8 cellular contexts compared by ENCODE assay signal in the genomic region with DNA sequence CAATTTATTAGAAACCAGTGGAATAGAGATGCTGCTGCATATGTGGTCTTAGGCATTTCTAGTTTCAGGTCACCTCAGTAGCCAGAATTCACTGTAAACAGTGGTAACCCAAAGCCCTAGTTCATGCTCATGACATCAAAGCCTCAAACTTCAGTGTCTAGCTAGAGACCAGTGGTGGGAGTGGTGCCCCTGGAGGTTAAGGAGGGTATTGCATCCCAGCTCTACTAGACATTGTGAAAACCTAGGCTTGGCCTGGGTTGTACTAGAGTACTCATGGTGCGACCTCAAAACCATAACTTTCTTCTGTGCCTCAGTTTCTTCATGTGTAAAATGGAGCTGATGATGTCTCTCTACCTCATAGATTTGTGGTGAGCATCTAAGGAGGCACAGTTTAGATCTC. TPM values are rescaled to one million over a fixed set of nuclear protein-coding genes. Genes with fewer than 3 reads are reported as not detected.
DNase-seq lines count a peak whose midpoint lies in the region; ATAC-seq and TF ChIP-seq lines count a peak whose summit lies in the region.

No MANE protein-coding gene starts in this region.

- DNase-seq in activated naive CD4-positive, alpha-beta T cell treated with anti-CD3 and anti-CD28 coated beads for 36 hours = peak; percentile 16
- DNase-seq in activated naive CD4-positive, alpha-beta T cell treated with anti-CD3 and anti-CD28 coated beads, Interleukin-2, amount 10 ng/mL, durations not matched to agents 7 days and 5 days = no peak
- DNase-seq in NB4 (ENCODE audit: low read depth) (peak; percentile 39), epithelial cell of proximal tubule (ENCODE audit: low read depth) (no peak), cerebellar cortex (ENCODE audit: low spot score) (no peak), NCI-H526 (lab: John Stamatoyannopoulos, UW) (no peak)
- DNase-seq in stimulated activated CD8-positive, alpha-beta memory T cell treated with anti-CD3 and anti-CD28 coated beads, Interleukin-4, amount 100 ng/mL, for 48 hours = peak; percentile 46

- intact Hi-C loops in activated naive CD4-positive, alpha-beta T cell treated with anti-CD3 and anti-CD28 coated beads for 36 hours (cut with micrococcal nuclease) = no loop called here

- H3K27ac Mint-ChIP-seq in activated naive CD4-positive, alpha-beta T cell treated with anti-CD3 and anti-CD28 coated beads for 36 hours = no peak overlapping the region
- no peak overlapping the region for H3K27ac Mint-ChIP-seq in activated naive CD4-positive, alpha-beta T cell treated with anti-CD3 and anti-CD28 coated beads, Interleukin-2, amount 10 ng/mL, durations not matched to agents 7 days and 5 days

- no peaks in the 10 kb centered on the region for H3K36me3 Mint-ChIP-seq in activated naive CD4-positive, alpha-beta T cell treated with anti-CD3 and anti-CD28 coated beads for 36 hours (ENCODE audit: low read depth)
- no peaks in the 10 kb centered on the region for H3K36me3 Mint-ChIP-seq in activated naive CD4-positive, alpha-beta T cell treated with anti-CD3 and anti-CD28 coated beads, Interleukin-2, amount 10 ng/mL, durations not matched to agents 7 days and 5 days

- H3K4me3 ChIP-seq in NB4 (ENCODE audit: low read depth, low read length) = no peak overlapping the region
- H3K4me3 ChIP-seq in epithelial cell of proximal tubule (ENCODE audit: low read depth, low read length) = no peak overlapping the region

- ATAC-seq in GM21825 (IDR thresholded peaks at IDR 0.05; ENCODE audit: unreplicated experiment) = no peak

- TF ChIP-seq CTCF in NB4 (IDR thresholded peaks at IDR 0.05; ENCODE audit: low read depth, low read length) = peak; percentile 46
- peak; percentile 48 for TF ChIP-seq CTCF in epithelial cell of proximal tubule (conservative IDR thresholded peaks at IDR 0.05; ENCODE audit: low read depth, low read length)

- no peak for TF ChIP-seq POLR2A in NB4 (IDR thresholded peaks at IDR 0.05; ENCODE audit: extremely low read depth, insufficient read length)

- peaks cover 2% of the 10 kb centered on the region for H3K27me3 Mint-ChIP-seq in activated naive CD4-positive, alpha-beta T cell treated with anti-CD3 and anti-CD28 coated beads for 36 hours (ENCODE audit: low read depth)
- H3K27me3 Mint-ChIP-seq in activated naive CD4-positive, alpha-beta T cell treated with anti-CD3 and anti-CD28 coated beads, Interleukin-2, amount 10 ng/mL, durations not matched to agents 7 days and 5 days = no peaks in the 10 kb centered on the region

- no peak overlapping the region for H3K4me3 Mint-ChIP-seq in activated naive CD4-positive, alpha-beta T cell treated with anti-CD3 and anti-CD28 coated beads for 36 hours
- no peak overlapping the region for H3K4me3 Mint-ChIP-seq in activated naive CD4-positive, alpha-beta T cell treated with anti-CD3 and anti-CD28 coated beads, Interleukin-2, amount 10 ng/mL, durations not matched to agents 7 days and 5 days

- CTCF ChIA-PET in activated naive CD4-positive, alpha-beta T cell treated with anti-CD3 and anti-CD28 coated beads for 36 hours (lab: Charles Lee) = interaction anchor here (0.6 to 1.0 kb wide), 3 partner anchors 11 to 726 kb away, joined by 3 read pairs; no protein-coding TSS in a partner anchor
- CTCF ChIA-PET in activated naive CD4-positive, alpha-beta T cell treated with anti-CD3 and anti-CD28 coated beads, Interleukin-2, amount 10 ng/mL, durations not matched to agents 7 days and 5 days (lab: Charles Lee) = interaction anchor here (0.8 kb wide), 1 partner anchor 11 kb away, joined by 3 read pairs; no protein-coding TSS in a partner anchor

- peaks cover 14% of the 10 kb centered on the region for H3K9me3 Mint-ChIP-seq in activated naive CD4-positive, alpha-beta T cell treated with anti-CD3 and anti-CD28 coated beads for 36 hours
- H3K9me3 Mint-ChIP-seq in activated naive CD4-positive, alpha-beta T cell treated with anti-CD3 and anti-CD28 coated beads, Interleukin-2, amount 10 ng/mL, durations not matched to agents 7 days and 5 days = peaks cover 13% of the 10 kb centered on the region

- H3K4me1 Mint-ChIP-seq in activated naive CD4-positive, alpha-beta T cell treated with anti-CD3 and anti-CD28 coated beads for 36 hours (ENCODE audit: low read depth) = no peaks in the 10 kb centered on the region
- no peaks in the 10 kb centered on the region for H3K4me1 Mint-ChIP-seq in activated naive CD4-positive, alpha-beta T cell treated with anti-CD3 and anti-CD28 coated beads, Interleukin-2, amount 10 ng/mL, durations not matched to agents 7 days and 5 days

RNA-seq across cellular contexts. Expression of gene COL5A1, which starts 18.8 kb away (rescaled TPM):
- total RNA-seq in activated naive CD4-positive, alpha-beta T cell treated with anti-CD3 and anti-CD28 coated beads for 36 hours = under 1 TPM in 1 of 2 experiments, not detected in 1; 0.10 TPM
- total RNA-seq in epithelial cell of proximal tubule = 4.3 and 16.0 TPM in 2 replicates

Comparison
In these comparisons a context has a peak if more than half of its experiments do, and no peak if none do; other contexts are left out.
1. DNase-seq: peak in activated naive CD4-positive, alpha-beta T cell treated with anti-CD3 and anti-CD28 coated beads for 36 hours (single experiment), NB4 (single experiment) and stimulated activated CD8-positive, alpha-beta memory T cell treated with anti-CD3 and anti-CD28 coated beads, Interleukin-4, amount 100 ng/mL, for 48 hours (single experiment); none in activated naive CD4-positive, alpha-beta T cell treated with anti-CD3 and anti-CD28 coated beads, Interleukin-2, amount 10 ng/mL, durations not matched to agents 7 days and 5 days (single experiment), epithelial cell of proximal tubule (single experiment), cerebellar cortex (single experiment) and NCI-H526 (0 of 2).